In genomic region chr11:68467446-68467845, GRCh38 we compare ENCODE assay signal across 23 cellular contexts. TPM values are rescaled to one million over a fixed set of nuclear protein-coding genes. Genes with fewer than 3 reads are reported as not detected.
DNase-seq lines count a peak whose midpoint lies in the region; ATAC-seq, FAIRE-seq and TF ChIP-seq lines count a peak whose summit lies in the region.
"Had no signal": no experiment of that assay in that cellular context is flagged by ENCODE, and none has a peak within 500 bp of the region (broad histone marks: within the 10 kb centered on the region; RNA-seq: fewer than 3 reads in every experiment).

No MANE protein-coding gene starts in this region.

- peak overlapping the region; percentile 64 for H3K27ac Mint-ChIP-seq in activated CD8-positive, alpha-beta T cell treated with anti-CD3 and anti-CD28 coated beads, Interleukin-2, amount 10 ng/mL, durations not matched to agents 7 days and 5 days
- no peak overlapping the region for H3K27ac Mint-ChIP-seq in activated CD8-positive, alpha-beta T cell treated with anti-CD3 and anti-CD28 coated beads for 36 hours

- H3K36me3 ChIP-seq in H7 (replicated peaks; ENCODE audit: control insufficient read depth, insufficient read depth, low read length) (peaks cover 1% of the 10 kb centered on the region), GM12878 (ENCODE audit: control insufficient read depth in 2 of 2, insufficient read depth in 2 of 2, low read length in 1 of 2) (peaks cover 2 to 5% of the 10 kb centered on the region in 2 experiments; a peak in 2 of 4 replicates), trophoblast cell (ENCODE audit: control insufficient read depth in 1 of 2, insufficient read depth in 2 of 2, low read length in 2 of 2) (peaks cover 5 to 9% of the 10 kb centered on the region in 2 experiments), upper lobe of left lung (no peaks in the 10 kb centered on the region)
- H3K36me3 ChIP-seq: colonic mucosa, sigmoid colon, upper lobe of right lung had no signal

- RAD21 ChIA-PET in GM12878 (lab: Charles Lee; ENCODE audit: unreplicated experiment) = interaction anchor here (1.4 kb wide), 1 partner anchor 27 kb away, joined by 3 read pairs; no protein-coding TSS in a partner anchor

- TF ChIP-seq CTCF in activated CD8-positive, alpha-beta T cell treated with anti-CD3 and anti-CD28 coated beads for 36 hours (IDR thresholded peaks at IDR 0.05) = no peak
- TF ChIP-seq CTCF in GM12878 (IDR thresholded peaks at IDR 0.05 in 2 of 3, conservative IDR thresholded peaks at IDR 0.05 in 1 of 3; ENCODE audit: control insufficient read depth in 2 of 3, extremely low read depth in 1 of 3, insufficient read depth in 1 of 3, low read depth in 3 of 3, low read length in 3 of 3) (no peak), upper lobe of left lung (IDR thresholded peaks at IDR 0.05) (no peak)

- no peak overlapping the region for H4K8ac ChIP-seq in trophoblast cell (ENCODE audit: low read depth, low read length)

- no peak for TF ChIP-seq RAD21 in GM12878 (IDR thresholded peaks at IDR 0.05; ENCODE audit: insufficient read depth, low read depth, low read length)

- no peak overlapping the region for H3K23ac ChIP-seq in trophoblast cell (ENCODE audit: low read length)

- DNase-seq in activated CD8-positive, alpha-beta T cell treated with anti-CD3 and anti-CD28 coated beads, Interleukin-2, amount 10 ng/mL, durations not matched to agents 7 days and 5 days = no peak
- DNase-seq in activated CD8-positive, alpha-beta T cell treated with anti-CD3 and anti-CD28 coated beads for 36 hours = no peak
- peak; percentile 27 for DNase-seq in H7
- no peak for DNase-seq in GM12878 (ENCODE audit: low read depth, low spot score)
- no peak for DNase-seq in trophoblast cell
- DNase-seq in upper lobe of left lung = no peak
- no peak for DNase-seq in GM19239 (ENCODE audit: insufficient read length, low spot score)
- DNase-seq: activated CD4-positive, CD25-positive, alpha-beta regulatory T cell; activated T-cell treated with anti-CD3 and anti-CD28 coated beads, Interleukin-2, amount 50 U/mL, for 1 hour; anterior cingulate cortex; colonic mucosa; NCI-H1930; NCI-H524 treated with DMSO at 0.1 percent for 48 hours; sigmoid colon; stimulated activated CD4-positive, alpha-beta T cell treated with anti-CD3 and anti-CD28 coated beads, Interleukin-4, amount 100 ng/mL, for 1 hour; SW 1271; upper lobe of right lung had no signal

- no peak overlapping the region for H2BK5ac ChIP-seq in trophoblast cell (ENCODE audit: low read depth, low read length, poor library complexity)

- no peaks in the 10 kb centered on the region for H3K79me1 ChIP-seq in trophoblast cell (ENCODE audit: low read length)

- H3K27me3 Mint-ChIP-seq in activated CD8-positive, alpha-beta T cell treated with anti-CD3 and anti-CD28 coated beads, Interleukin-2, amount 10 ng/mL, durations not matched to agents 7 days and 5 days (ENCODE audit: low read depth) = no peaks in the 10 kb centered on the region
- H3K27me3 Mint-ChIP-seq in activated CD8-positive, alpha-beta T cell treated with anti-CD3 and anti-CD28 coated beads for 36 hours = no peaks in the 10 kb centered on the region

- no peak for TF ChIP-seq EP300 in GM12878 (IDR thresholded peaks at IDR 0.05; ENCODE audit: borderline replicate concordance in 1 of 2, control insufficient read depth in 1 of 2, low read depth in 2 of 2, low read length in 2 of 2)
- no peak for TF ChIP-seq EP300 in upper lobe of left lung (IDR thresholded peaks at IDR 0.05)

- H2AFZ ChIP-seq in GM12878 (ENCODE audit: control insufficient read depth, low read depth, low read length) = no peak overlapping the region
- no peak overlapping the region for H2AFZ ChIP-seq in trophoblast cell (ENCODE audit: insufficient read depth, low read length, poor library complexity)

- no peak overlapping the region for H4K91ac ChIP-seq in trophoblast cell (ENCODE audit: low read depth, low read length)

- SMC1A ChIA-PET in GM12878 (lab: Charles Lee; ENCODE audit: uncharacterized antibody, unreplicated experiment) = interaction anchor here (1.3 kb wide), 1 partner anchor 27 kb away, joined by 5 read pairs; no protein-coding TSS in a partner anchor

- H3K27ac ChIP-seq in GM12878 (ENCODE audit: control insufficient read depth, insufficient read depth) (peak overlapping the region; percentile 36), trophoblast cell (ENCODE audit: low read depth, low read length) (no peak overlapping the region), upper lobe of left lung (no peak overlapping the region)
- H3K27ac ChIP-seq: A549, colonic mucosa, upper lobe of right lung had no signal

- H3K9me3 ChIP-seq in GM12878 (replicated peaks; ENCODE audit: control insufficient read depth, insufficient read depth, low read length) = no peaks in the 10 kb centered on the region
- H3K9me3 ChIP-seq in trophoblast cell (ENCODE audit: insufficient read depth, low read depth, low read length) = no peaks in the 10 kb centered on the region
- no peaks in the 10 kb centered on the region for H3K9me3 ChIP-seq in upper lobe of left lung
- H3K9me3 ChIP-seq: A549, colonic mucosa, sigmoid colon, upper lobe of right lung had no signal

- no TSS peak for BruUV-seq in GM12878 (replicated peaks; lab: Mats Ljungman, UMichigan)

- no peaks in the 10 kb centered on the region for H3K9me3 Mint-ChIP-seq in activated CD8-positive, alpha-beta T cell treated with anti-CD3 and anti-CD28 coated beads, Interleukin-2, amount 10 ng/mL, durations not matched to agents 7 days and 5 days (ENCODE audit: insufficient read depth)
- H3K9me3 Mint-ChIP-seq in activated CD8-positive, alpha-beta T cell treated with anti-CD3 and anti-CD28 coated beads for 36 hours = no peaks in the 10 kb centered on the region

- H3K4me1 ChIP-seq in GM12878 (ENCODE audit: control insufficient read depth, insufficient read depth, low read length) (peaks cover 44% of the 10 kb centered on the region), trophoblast cell (ENCODE audit: control insufficient read depth in 1 of 2, insufficient read depth in 2 of 2, low read length in 2 of 2) (peaks cover 10 to 14% of the 10 kb centered on the region in 2 experiments), upper lobe of left lung (peaks cover 76 to 97% (median 89%) of the 10 kb centered on the region in 4 donors)

- peak overlapping the region; percentile 35; the same call in 1 of the 2 replicates for H3K4me2 ChIP-seq in GM12878 (ENCODE audit: control insufficient read depth, insufficient read depth)
- no peak overlapping the region for H3K4me2 ChIP-seq in trophoblast cell (ENCODE audit: low read length)
- H3K4me2 ChIP-seq: A549 had no signal

- H2BK12ac ChIP-seq in trophoblast cell (ENCODE audit: low read length) = no peak overlapping the region

- TF ChIP-seq POLR2A in GM12878 (IDR thresholded peaks at IDR 0.05; ENCODE audit: low read depth, low read length) (no peak), upper lobe of left lung (IDR thresholded peaks at IDR 0.05) (no peak)

- intact Hi-C loops in activated CD8-positive, alpha-beta T cell treated with anti-CD3 and anti-CD28 coated beads for 36 hours (cut with micrococcal nuclease) = no loop called here
- intact Hi-C loops in GM12878 (cut with micrococcal nuclease; ENCODE audit: unreplicated experiment) = no loop called here

- H3K4me3 ChIP-seq in H7 (ENCODE audit: insufficient read depth, low read depth, low read length) = no peak overlapping the region
- no peak overlapping the region for H3K4me3 ChIP-seq in GM12878
- no peak overlapping the region for H3K4me3 ChIP-seq in trophoblast cell (ENCODE audit: low read depth, low read length)
- H3K4me3 ChIP-seq in upper lobe of left lung = no peak overlapping the region
- H3K4me3 ChIP-seq: A549, colonic mucosa, lung, sigmoid colon, upper lobe of right lung had no signal

- H3K27me3 ChIP-seq in H7 (ENCODE audit: control insufficient read depth, insufficient read depth, low read length) = no peaks in the 10 kb centered on the region
- H3K27me3 ChIP-seq in GM12878 (replicated peaks in 1 of 2; ENCODE audit: control insufficient read depth in 2 of 2, insufficient read depth in 2 of 2, low read length in 1 of 2) = no peaks in the 10 kb centered on the region
- no peaks in the 10 kb centered on the region for H3K27me3 ChIP-seq in trophoblast cell (ENCODE audit: insufficient read depth, low read length)
- H3K27me3 ChIP-seq in upper lobe of left lung = no peaks in the 10 kb centered on the region
- H3K27me3 ChIP-seq: colonic mucosa, sigmoid colon, upper lobe of right lung had no signal

- H3K9ac ChIP-seq in GM12878 (ENCODE audit: control insufficient read depth, insufficient read depth, low read length) (no peak overlapping the region), trophoblast cell (ENCODE audit: low read length) (no peak overlapping the region)

- H3K79me2 ChIP-seq in GM12878 (ENCODE audit: control insufficient read depth, insufficient read depth, low read length) (peaks cover 96% of the 10 kb centered on the region), trophoblast cell (ENCODE audit: control insufficient read depth, insufficient read depth, low read length, poor library complexity) (peaks cover 43% of the 10 kb centered on the region)

- H3K4me3 Mint-ChIP-seq in activated CD8-positive, alpha-beta T cell treated with anti-CD3 and anti-CD28 coated beads, Interleukin-2, amount 10 ng/mL, durations not matched to agents 7 days and 5 days = no peak overlapping the region
- H3K4me3 Mint-ChIP-seq in activated CD8-positive, alpha-beta T cell treated with anti-CD3 and anti-CD28 coated beads for 36 hours = no peak overlapping the region

- POLR2A ChIA-PET in activated CD8-positive, alpha-beta T cell treated with anti-CD3 and anti-CD28 coated beads, Interleukin-2, amount 10 ng/mL, durations not matched to agents 7 days and 5 days (lab: Charles Lee) = no interaction called here
- POLR2A ChIA-PET in activated CD8-positive, alpha-beta T cell treated with anti-CD3 and anti-CD28 coated beads for 36 hours (lab: Charles Lee) = interaction anchor here (1.0 kb wide), 1 partner anchor 67 kb away, joined by 3 read pairs; no protein-coding TSS in a partner anchor
- POLR2A ChIA-PET in GM12878 (lab: Charles Lee) = no interaction called here

- in situ Hi-C loops in GM12878 (cut with MboI) = no loop called here

- no peak overlapping the region for H2BK120ac ChIP-seq in trophoblast cell (ENCODE audit: insufficient read depth, low read length, poor library complexity)

- ATAC-seq in activated CD8-positive, alpha-beta T cell treated with anti-CD3 and anti-CD28 coated beads, Interleukin-2, amount 10 ng/mL, durations not matched to agents 7 days and 5 days = no peak
- no peak for ATAC-seq in activated CD8-positive, alpha-beta T cell treated with anti-CD3 and anti-CD28 coated beads for 36 hours
- no peak for ATAC-seq in GM12878
- no peak for ATAC-seq in GM18909 (IDR thresholded peaks at IDR 0.05; ENCODE audit: poor library complexity, unreplicated experiment)
- no peak for ATAC-seq in upper lobe of left lung (ENCODE audit: low FRiP score in 2 of 2)
- ATAC-seq: A549, Panc1, upper lobe of right lung had no signal

- peaks cover 18% of the 10 kb centered on the region for H4K20me1 ChIP-seq in GM12878 (ENCODE audit: control insufficient read depth, insufficient read depth)

- peak overlapping the region; percentile 97 for H3K4ac ChIP-seq in trophoblast cell (ENCODE audit: low read depth, low read length)

- H4K12ac ChIP-seq in trophoblast cell (ENCODE audit: low read depth, low read length) = no peak overlapping the region

- H3K36me3 Mint-ChIP-seq in activated CD8-positive, alpha-beta T cell treated with anti-CD3 and anti-CD28 coated beads, Interleukin-2, amount 10 ng/mL, durations not matched to agents 7 days and 5 days (ENCODE audit: low read depth) = peaks cover 60% of the 10 kb centered on the region
- H3K36me3 Mint-ChIP-seq in activated CD8-positive, alpha-beta T cell treated with anti-CD3 and anti-CD28 coated beads for 36 hours (ENCODE audit: low read depth) = peaks cover 42% of the 10 kb centered on the region

- 80% methylated on average over 8 of the region's 8 CpGs for WGBS in GM12878 (ENCODE audit: insufficient coverage, insufficient replicate concordance, low lambda C conversion rate, missing lambda C conversion rate)
- WGBS in trophoblast cell (ENCODE audit: extremely low coverage, insufficient coverage, insufficient read length) = no CpG with 5 or more reads among the region's 8 CpGs
- WGBS in upper lobe of left lung, 2 donors = 86 to 93% methylated on average over 8 of the region's 8 CpGs

- H3K4me1 Mint-ChIP-seq in activated CD8-positive, alpha-beta T cell treated with anti-CD3 and anti-CD28 coated beads, Interleukin-2, amount 10 ng/mL, durations not matched to agents 7 days and 5 days (ENCODE audit: low read depth) = peaks cover 85% of the 10 kb centered on the region
- peaks cover 86% of the 10 kb centered on the region for H3K4me1 Mint-ChIP-seq in activated CD8-positive, alpha-beta T cell treated with anti-CD3 and anti-CD28 coated beads for 36 hours (ENCODE audit: low read depth)

- no peak overlapping the region for H2AK5ac ChIP-seq in trophoblast cell (ENCODE audit: low read length)

- FAIRE-seq in GM12878 (lab: Jason Lieb, UNC) (no peak), GM19239 (lab: Jason Lieb, UNC) (no peak)
- FAIRE-seq: A549, GM12891, H54 had no signal

- H3K18ac ChIP-seq in trophoblast cell (ENCODE audit: low read length) = no peak overlapping the region

- no peak overlapping the region for H3K14ac ChIP-seq in trophoblast cell (ENCODE audit: low read length)

- CTCF ChIA-PET in activated CD8-positive, alpha-beta T cell treated with anti-CD3 and anti-CD28 coated beads, Interleukin-2, amount 10 ng/mL, durations not matched to agents 7 days and 5 days (lab: Charles Lee) = no interaction called here
- CTCF ChIA-PET in activated CD8-positive, alpha-beta T cell treated with anti-CD3 and anti-CD28 coated beads for 36 hours (lab: Charles Lee) = no interaction called here
- CTCF ChIA-PET in GM12878 (lab: Yijun Ruan, JAX) = no interaction called here

RNA-seq across cellular contexts. Expression of gene PPP6R3, which starts 6.9 kb away (rescaled TPM):
- total RNA-seq in activated CD8-positive, alpha-beta T cell treated with anti-CD3 and anti-CD28 coated beads, Interleukin-2, amount 10 ng/mL, durations not matched to agents 7 days and 5 days = 100 to 1,000 TPM; 114 to 120 TPM
- total RNA-seq in activated CD8-positive, alpha-beta T cell treated with anti-CD3 and anti-CD28 coated beads for 36 hours = 100 to 1,000 TPM in 1 of 2 experiments, 10 to 100 TPM in 1; 95.4 to 103 TPM
- total RNA-seq in H7 (2014; rRNA removed; shearing (Covaris generic)) = 133 and 142 TPM in 2 replicates
- 452 and 473 TPM in 2 replicates for total RNA-seq in GM12878 (2013; cell fraction: nucleolus; rRNA removed)
- total RNA-seq in GM12878 (2014; rRNA removed) (122 and 124 TPM in 2 replicates), GM12878 (2014; rRNA removed; fragmentation: Illumina TruSeq; extraction: Trizol) (122 and 123 TPM in 2 replicates), GM12878 (2021) (93.5 and 94.5 TPM in 2 replicates), upper lobe of left lung (100 to 1,000 TPM in 4 of 6 donors, 10 to 100 TPM in 2; 75.7 to 195 (median 114) TPM)
- polyA plus RNA-seq in GM12878 (2011; ENCODE audit: low read depth) = 24.0 TPM
- polyA plus RNA-seq in GM12878 (2011; rRNA removed) (70.6 and 96.9 TPM in 2 replicates), GM12878 (2014; fragmentation: Illumina TruSeq; extraction: Trizol) (77.6 and 80.1 TPM in 2 replicates), GM12878 (2014; fragmentation: Nextera tagmentation; extraction: Ambion mirVana) (10 to 100 TPM; 12.4 to 32.0 TPM), GM12878 (2014; rRNA removed) (57.0 and 61.7 TPM in 2 replicates), GM12878 (2016; fragmentation: Nextera tagmentation; extraction: Ambion mirVana) (10 to 100 TPM; 68.6 to 83.0 TPM)
- polyA plus RNA-seq in GM12878 (2011; cell fraction: cytosol; rRNA removed) = 33.9 and 34.0 TPM in 2 replicates
- 114 and 120 TPM in 2 replicates for polyA plus RNA-seq in GM12878 (2011; cell fraction: nucleus; rRNA removed)
- polyA plus RNA-seq in GM12878 (2012) = 39.9 and 44.1 TPM in 2 replicates
- 108 and 119 TPM in 2 replicates for polyA minus RNA-seq in GM12878 (2011; rRNA and poly(A)+ RNA removed)
- 45.0 and 54.5 TPM in 2 replicates for polyA minus RNA-seq in GM12878 (2011; cell fraction: cytosol; rRNA and poly(A)+ RNA removed)
- polyA minus RNA-seq in GM12878 (2011; cell fraction: nucleus; rRNA and poly(A)+ RNA removed) = 124 and 149 TPM in 2 replicates
- polyA plus RNA-seq in trophoblast cell (2013) = 62.5 and 63.2 TPM in 2 replicates
